ENCODE assay signal across 34 cellular contexts in genomic region chr5:90231688-90232087, GRCh38.
"Had no signal": no experiment of that assay in that cellular context is flagged by ENCODE, and none has a peak within 500 bp of the region (broad histone marks: within the 10 kb centered on the region; RNA-seq: fewer than 3 reads in every experiment).

No MANE protein-coding gene starts in this region.

- H3K27ac ChIP-seq: colonic mucosa, esophagus muscularis mucosa, foreskin keratinocyte, lower lobe of right lung, pancreas, prostate gland, stomach, transverse colon had no signal

- H3K4me1 ChIP-seq: colonic mucosa, esophagus muscularis mucosa, foreskin keratinocyte, heart left ventricle, lower lobe of right lung, pancreas, prostate gland, stomach had no signal

- H3K9me3 ChIP-seq: colonic mucosa, esophagus muscularis mucosa, heart left ventricle, lower lobe of right lung, pancreas, prostate gland, stomach, transverse colon had no signal

- H3K4me3 Mint-ChIP-seq: activated CD8-positive, alpha-beta T cell treated with anti-CD3 and anti-CD28 coated beads for 36 hours; activated naive CD4-positive, alpha-beta T cell treated with anti-CD3 and anti-CD28 coated beads, Interleukin-2, amount 50 U/mL, for 24 hours; activated naive CD8-positive, alpha-beta T cell treated with anti-CD3 and anti-CD28 coated beads, Interleukin-2, amount 50 U/mL, for 24 hours; activated T-cell treated with anti-CD3 and anti-CD28 coated beads, Interleukin-2, amount 50 U/mL, for 4 hours; activated T-helper 17 cell treated with anti-CD3 and anti-CD28 coated beads, Interleukin-2, amount 50 U/mL, for 72 hours; effector memory CD8-positive, alpha-beta T cell; immature natural killer cell; naive thymus-derived CD8-positive, alpha-beta T cell; neural crest cell; stimulated activated naive B cell treated with anti-CD40 and anti-IgM and Interleukin-4, amounts not matched to agents 10 μg/mL and 1 μg/mL and 100 μg/mL, for 72 hours; WTC11 had no signal

- DNase-seq: activated CD4-positive, alpha-beta T cell treated with anti-CD3 and anti-CD28 coated beads for 1 hour; activated CD4-positive, alpha-beta T cell treated with anti-CD3 and anti-CD28 coated beads, Interleukin-2, amount 50 U/mL, for 1 hour; activated CD8-positive, alpha-beta T cell treated with anti-CD3 and anti-CD28 coated beads for 36 hours; activated gamma-delta T cell treated with Interleukin-2 at 50 U/mL for 16 hours; activated naive CD8-positive, alpha-beta T cell treated with anti-CD3 and anti-CD28 coated beads, Interleukin-2, amount 50 U/mL, for 24 hours; activated T-cell treated with anti-CD3 and anti-CD28 coated beads, Interleukin-2, amount 50 U/mL, for 4 hours; amygdala; colonic mucosa; dorsolateral prefrontal cortex; effector memory CD8-positive, alpha-beta T cell; foreskin keratinocyte; heart left ventricle; hypothalamus; immature natural killer cell; kidney; left colon; lower lobe of right lung; mesenchymal stem cell; naive thymus-derived CD8-positive, alpha-beta T cell; nucleus accumbens; pancreas; retina; stimulated activated CD4-positive, alpha-beta T cell treated with anti-CD3 and anti-CD28 coated beads, Interleukin-15, amount 100 ng/mL, for 24 hours; stimulated activated CD4-positive, alpha-beta T cell treated with anti-CD3 and anti-CD28 coated beads, Interleukin-2, amount 100 ng/mL, for 24 hours; stimulated activated naive B cell treated with anti-CD40 and anti-IgM and Interleukin-4, amounts not matched to agents 10 μg/mL and 1 μg/mL and 100 μg/mL, for 72 hours; stomach; T-helper 2 cell; transverse colon had no signal

- H3K27me3 Mint-ChIP-seq: effector memory CD8-positive, alpha-beta T cell had no signal

- H3K27ac Mint-ChIP-seq: activated CD8-positive, alpha-beta T cell treated with anti-CD3 and anti-CD28 coated beads for 36 hours; activated naive CD4-positive, alpha-beta T cell treated with anti-CD3 and anti-CD28 coated beads, Interleukin-2, amount 50 U/mL, for 24 hours; activated naive CD8-positive, alpha-beta T cell treated with anti-CD3 and anti-CD28 coated beads, Interleukin-2, amount 50 U/mL, for 24 hours; activated T-helper 17 cell treated with anti-CD3 and anti-CD28 coated beads, Interleukin-2, amount 50 U/mL, for 72 hours; effector memory CD8-positive, alpha-beta T cell; immature natural killer cell; naive thymus-derived CD8-positive, alpha-beta T cell; stimulated activated naive B cell treated with anti-CD40 and anti-IgM and Interleukin-4, amounts not matched to agents 10 μg/mL and 1 μg/mL and 100 μg/mL, for 72 hours; WTC11 had no signal

- H3K4me3 ChIP-seq: colonic mucosa, dorsolateral prefrontal cortex, esophagus muscularis mucosa, heart left ventricle, lower lobe of right lung, pancreas, prostate gland, stomach, transverse colon had no signal

- H3K36me3 ChIP-seq: colonic mucosa, esophagus muscularis mucosa, heart left ventricle, lower lobe of right lung, pancreas, prostate gland, stomach, transverse colon had no signal

- ATAC-seq: activated CD8-positive, alpha-beta T cell treated with anti-CD3 and anti-CD28 coated beads for 36 hours; activated naive CD8-positive, alpha-beta T cell treated with anti-CD3 and anti-CD28 coated beads, Interleukin-2, amount 50 U/mL, for 24 hours; activated T-cell treated with anti-CD3 and anti-CD28 coated beads, Interleukin-2, amount 50 U/mL, for 4 hours; activated T-helper 17 cell treated with anti-CD3 and anti-CD28 coated beads, Interleukin-2, amount 50 U/mL, for 72 hours; effector memory CD8-positive, alpha-beta T cell; foreskin keratinocyte; heart left ventricle; left colon; naive thymus-derived CD8-positive, alpha-beta T cell; pancreas; stimulated activated naive B cell treated with anti-CD40 and anti-IgM and Interleukin-4, amounts not matched to agents 10 μg/mL and 1 μg/mL and 100 μg/mL, for 72 hours; WTC11 had no signal

- H3K4me1 Mint-ChIP-seq: activated naive CD4-positive, alpha-beta T cell treated with anti-CD3 and anti-CD28 coated beads, Interleukin-2, amount 50 U/mL, for 24 hours; activated naive CD8-positive, alpha-beta T cell treated with anti-CD3 and anti-CD28 coated beads, Interleukin-2, amount 50 U/mL, for 24 hours; activated T-helper 17 cell treated with anti-CD3 and anti-CD28 coated beads, Interleukin-2, amount 50 U/mL, for 72 hours; immature natural killer cell; naive thymus-derived CD8-positive, alpha-beta T cell had no signal

- H3K36me3 Mint-ChIP-seq: activated naive CD4-positive, alpha-beta T cell treated with anti-CD3 and anti-CD28 coated beads, Interleukin-2, amount 50 U/mL, for 24 hours; immature natural killer cell; naive thymus-derived CD8-positive, alpha-beta T cell; stimulated activated naive B cell treated with anti-CD40 and anti-IgM and Interleukin-4, amounts not matched to agents 10 μg/mL and 1 μg/mL and 100 μg/mL, for 72 hours; WTC11 had no signal

- H3K27me3 ChIP-seq: colonic mucosa, esophagus muscularis mucosa, heart left ventricle, pancreas, stomach, transverse colon had no signal

- H3K9me3 Mint-ChIP-seq: activated CD8-positive, alpha-beta T cell treated with anti-CD3 and anti-CD28 coated beads for 36 hours; activated naive CD4-positive, alpha-beta T cell treated with anti-CD3 and anti-CD28 coated beads, Interleukin-2, amount 50 U/mL, for 24 hours; activated naive CD8-positive, alpha-beta T cell treated with anti-CD3 and anti-CD28 coated beads, Interleukin-2, amount 50 U/mL, for 24 hours; activated T-cell treated with anti-CD3 and anti-CD28 coated beads, Interleukin-2, amount 50 U/mL, for 4 hours; activated T-helper 17 cell treated with anti-CD3 and anti-CD28 coated beads, Interleukin-2, amount 50 U/mL, for 72 hours; effector memory CD8-positive, alpha-beta T cell; naive thymus-derived CD8-positive, alpha-beta T cell; neural crest cell; stimulated activated naive B cell treated with anti-CD40 and anti-IgM and Interleukin-4, amounts not matched to agents 10 μg/mL and 1 μg/mL and 100 μg/mL, for 72 hours; WTC11 had no signal
